Comparison of ENCODE assay signal across 9 cellular contexts in the genomic region with DNA sequence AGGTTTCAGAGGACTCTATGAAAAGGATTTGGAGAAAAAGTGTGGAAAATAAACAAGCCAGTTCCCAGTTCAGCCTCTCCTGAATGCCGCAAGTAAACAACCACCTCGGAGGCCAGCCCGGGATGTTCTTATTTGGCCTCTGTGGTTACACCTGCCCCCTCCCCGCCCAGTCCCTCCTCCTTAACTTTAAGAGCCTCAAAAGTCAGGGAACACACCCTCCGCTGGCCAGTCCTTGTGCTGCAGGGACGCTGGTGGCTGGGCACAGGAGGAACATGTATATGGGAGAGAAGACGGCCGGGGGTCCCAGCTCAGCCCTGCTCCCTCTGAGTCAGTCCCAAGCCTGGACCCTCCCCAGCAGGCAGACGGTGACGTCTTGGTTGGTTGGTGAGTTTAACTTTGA. TPM values are rescaled to one million over a fixed set of nuclear protein-coding genes. Genes with fewer than 3 reads are reported as not detected.
DNase-seq lines count a peak whose midpoint lies in the region; ATAC-seq and TF ChIP-seq lines count a peak whose summit lies in the region.
"Had no signal": no experiment of that assay in that cellular context is flagged by ENCODE, and none has a peak within 500 bp of the region (broad histone marks: within the 10 kb centered on the region; RNA-seq: fewer than 3 reads in every experiment).

No MANE protein-coding gene starts in this region.

- peak; percentile 5 for TF ChIP-seq CTCF in GM12873 (IDR thresholded peaks at IDR 0.05; ENCODE audit: insufficient read depth, low read depth, low read length, missing control alignments)
- no peak; the same call in 1 of the 2 replicates for TF ChIP-seq CTCF in RWPE1 (conservative IDR thresholded peaks at IDR 0.05; ENCODE audit: low read depth)
- TF ChIP-seq CTCF in fibroblast of mammary gland (conservative IDR thresholded peaks at IDR 0.05; ENCODE audit: control insufficient read depth, insufficient read depth, low read depth, low read length): peak; percentile 18
- peak in 2 of 4 experiments; percentile 17 to 19 for TF ChIP-seq CTCF in sigmoid colon (IDR thresholded peaks at IDR 0.05)
- no peak for TF ChIP-seq CTCF in lower leg skin (IDR thresholded peaks at IDR 0.05)

- POLR2A ChIA-PET in RWPE1 (lab: Yijun Ruan, JAX; ENCODE audit: low non-redundant PET): interaction anchor here (0.7 kb wide), 1 partner anchor 25 kb away, joined by 4 read pairs; no protein-coding TSS in a partner anchor

- peaks cover 0 to 98% (median 95%) of the 10 kb centered on the region in 4 donors for H3K4me1 ChIP-seq in sigmoid colon

- H3K4me3 ChIP-seq in fibroblast of mammary gland (ENCODE audit: control insufficient read depth, low read depth, low read length): no peak overlapping the region
- no peak overlapping the region for H3K4me3 ChIP-seq in sigmoid colon
- no peak overlapping the region for H3K4me3 ChIP-seq in lower leg skin (ENCODE audit: low read depth, poor library complexity, severe bottlenecking)

- H3K9me3 ChIP-seq in sigmoid colon: no peaks in the 10 kb centered on the region

- H3K27me3 ChIP-seq in sigmoid colon: no peaks in the 10 kb centered on the region

- ATAC-seq in HG02970 (IDR thresholded peaks at IDR 0.05; ENCODE audit: low FRiP score, unreplicated experiment): no peak

- H3K36me3 ChIP-seq in sigmoid colon: peaks cover 0 to 6% (median 0%) of the 10 kb centered on the region in 4 donors

- CTCF ChIA-PET in RWPE1 (lab: Yijun Ruan, JAX): interaction anchor here (0.6 to 1.8 kb wide), 5 partner anchors 14 to 301 kb away, joined by 3 to 9 read pairs (median 6); no protein-coding TSS in a partner anchor

- DNase-seq in RWPE1 (ENCODE audit: low spot score) (peak; percentile 65), fibroblast of mammary gland (ENCODE audit: low read depth) (no peak), sigmoid colon (peak; percentile 75), NCI-H446 treated with DMSO at 0.1 percent for 48 hours (lab: John Stamatoyannopoulos, UW) (no peak), lower leg skin (ENCODE audit: low spot score in 2 of 2) (no peak), cortex of kidney (lab: John Stamatoyannopoulos, UW) (no peak)
- DNase-seq: activated CD4-positive, alpha-beta T cell treated with anti-CD3 and anti-CD28 coated beads, Interleukin-2, amount 50 U/mL, for 1 hour had no signal

- intact Hi-C loops in sigmoid colon (cut with DNase I) (no loop called here), lower leg skin (cut with DNase I; ENCODE audit: low total_unique reads) (no loop called here)

- WGBS in sigmoid colon, 2 donors: 24 to 63% methylated on average over 10 of the region's 10 CpGs
- WGBS in lower leg skin, 2 donors: 47 to 52% methylated on average over 10 of the region's 10 CpGs

- no peak for TF ChIP-seq EP300 in sigmoid colon (IDR thresholded peaks at IDR 0.05)

- TF ChIP-seq POLR2A in sigmoid colon (IDR thresholded peaks at IDR 0.05) (no peak), lower leg skin (IDR thresholded peaks at IDR 0.05) (no peak)

- H3K27ac ChIP-seq in RWPE1: peak overlapping the region; percentile 100
- H3K27ac ChIP-seq in sigmoid colon: peak overlapping the region; percentile 29 to 92 (median 60)

RNA-seq across cellular contexts. Expression of gene CHST3, which starts 6.1 kb away (rescaled TPM):
- total RNA-seq in sigmoid colon (10 to 100 TPM; 12.8 to 25.5 (median 16.5) TPM), lower leg skin (10 to 100 TPM; 15.7 to 33.0 (median 20.6) TPM)
- 1 to 10 TPM in 1 of 3 donors, under 1 TPM in 2; 0.23 to 3.6 (median 0.60) TPM for polyA plus RNA-seq in sigmoid colon

Comparison
In these comparisons a context has a peak if more than half of its experiments do, and no peak if none do; other contexts are left out.
1. CTCF ChIP-seq: peak in GM12873 (single experiment) and fibroblast of mammary gland (single experiment); none in RWPE1 (single experiment) and lower leg skin (0 of 3).
2. DNase-seq: peak in RWPE1 (single experiment) and sigmoid colon (single experiment); none in fibroblast of mammary gland (single experiment), NCI-H446 treated with DMSO at 0.1 percent for 48 hours (single experiment), lower leg skin (0 of 2) and cortex of kidney (single experiment).